In the genomic region with DNA sequence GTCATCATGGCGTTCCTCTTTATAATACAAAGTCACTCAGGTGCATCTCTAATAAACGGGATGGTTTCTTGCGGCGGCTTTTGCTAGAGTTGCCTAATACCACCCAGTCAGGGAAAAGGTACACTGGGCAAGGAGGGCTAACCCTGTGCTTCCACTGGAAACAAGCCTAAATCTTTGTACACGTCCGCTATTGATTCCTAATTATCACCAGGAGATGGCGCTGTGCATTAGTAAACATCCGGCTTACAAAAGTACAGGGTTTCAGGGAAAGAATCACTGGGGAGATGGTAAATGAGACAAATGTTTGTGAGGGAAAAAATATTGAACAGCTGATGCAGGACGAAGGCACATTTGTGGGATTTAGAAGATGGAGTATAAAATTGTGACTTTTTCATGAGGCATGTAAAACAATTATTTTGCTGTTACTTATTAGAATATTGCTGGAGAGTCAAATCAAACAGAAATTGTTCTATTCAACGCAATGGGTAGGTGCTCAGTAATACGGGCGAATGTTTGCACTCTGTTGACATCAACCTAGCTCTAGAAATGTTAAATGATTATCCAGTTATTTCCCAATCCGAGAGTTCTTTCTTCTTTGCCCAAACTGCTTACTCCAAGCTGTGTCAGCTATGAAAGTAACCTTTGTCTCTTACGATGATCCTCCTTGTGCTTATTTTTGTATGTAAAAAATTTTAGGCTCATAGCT, we compare ENCODE assay signal across 8 cellular contexts. TPM values are rescaled to one million over a fixed set of nuclear protein-coding genes. Genes with fewer than 3 reads are reported as not detected.
DNase-seq lines count a peak whose midpoint lies in the region; ATAC-seq and TF ChIP-seq lines count a peak whose summit lies in the region.
"Had no signal": no experiment of that assay in that cellular context is flagged by ENCODE, and none has a peak within 500 bp of the region (broad histone marks: within the 10 kb centered on the region; RNA-seq: fewer than 3 reads in every experiment).

No MANE protein-coding gene starts in this region.

- no peak overlapping the region for H3K27ac ChIP-seq in ascending aorta

- TF ChIP-seq CTCF in GM12864 (IDR thresholded peaks at IDR 0.05; ENCODE audit: low read depth, low read length, missing control alignments) (peak; percentile 62), retinal pigment epithelial cell (conservative IDR thresholded peaks at IDR 0.05; ENCODE audit: low read depth, low read length) (peak; percentile 77), ascending aorta (IDR thresholded peaks at IDR 0.05) (no peak)

- ATAC-seq in GM21825 (IDR thresholded peaks at IDR 0.05; ENCODE audit: unreplicated experiment): peak; percentile 85

- DNase-seq in GM12864 (ENCODE audit: low read depth): peak; percentile 21
- DNase-seq in M059J (ENCODE audit: low read depth): peak; percentile 80
- DNase-seq in SKM-1 treated with dmso at 0.1 percent for 144 hours (lab: John Stamatoyannopoulos, UW; ENCODE audit: unreplicated experiment): peak; percentile 19
- DNase-seq in foreskin melanocyte: peak; percentile 55
- peak; percentile 20 for DNase-seq in retinal pigment epithelial cell (ENCODE audit: low read depth)
- DNase-seq in ascending aorta (ENCODE audit: low spot score in 2 of 2): no peak

- no peaks in the 10 kb centered on the region for H3K4me1 ChIP-seq in ascending aorta

- H3K4me3 ChIP-seq in GM12864 (ENCODE audit: low read depth, low read length) (no peak overlapping the region), retinal pigment epithelial cell (ENCODE audit: low read length) (no peak overlapping the region), ascending aorta (no peak overlapping the region)

- no peaks in the 10 kb centered on the region for H3K27me3 ChIP-seq in ascending aorta

- intact Hi-C loops in ascending aorta (cut with DNase I): no loop called here

- no peaks in the 10 kb centered on the region for H3K36me3 ChIP-seq in ascending aorta

- no peaks in the 10 kb centered on the region for H3K9me3 ChIP-seq in ascending aorta

RNA-seq across cellular contexts. Expression of gene GMNC, which starts 50.6 kb away (rescaled TPM):
- total RNA-seq in M059J (2014; rRNA removed; shearing (Covaris generic)): 0.02 and 0.07 TPM in 2 replicates
- not detected for total RNA-seq in ascending aorta
- total RNA-seq: subcutaneous adipose tissue had no signal

Comparison
In these comparisons a context has a peak if more than half of its experiments do, and no peak if none do; other contexts are left out.
1. DNase-seq: peak in GM12864 (single experiment), M059J (single experiment), SKM-1 treated with dmso at 0.1 percent for 144 hours (single experiment), foreskin melanocyte (single experiment) and retinal pigment epithelial cell (single experiment); none in ascending aorta (0 of 2).
2. CTCF ChIP-seq: peak in GM12864 (single experiment) and retinal pigment epithelial cell (single experiment); none in ascending aorta (0 of 3).